8 cellular contexts compared by ENCODE assay signal in the genomic region with DNA sequence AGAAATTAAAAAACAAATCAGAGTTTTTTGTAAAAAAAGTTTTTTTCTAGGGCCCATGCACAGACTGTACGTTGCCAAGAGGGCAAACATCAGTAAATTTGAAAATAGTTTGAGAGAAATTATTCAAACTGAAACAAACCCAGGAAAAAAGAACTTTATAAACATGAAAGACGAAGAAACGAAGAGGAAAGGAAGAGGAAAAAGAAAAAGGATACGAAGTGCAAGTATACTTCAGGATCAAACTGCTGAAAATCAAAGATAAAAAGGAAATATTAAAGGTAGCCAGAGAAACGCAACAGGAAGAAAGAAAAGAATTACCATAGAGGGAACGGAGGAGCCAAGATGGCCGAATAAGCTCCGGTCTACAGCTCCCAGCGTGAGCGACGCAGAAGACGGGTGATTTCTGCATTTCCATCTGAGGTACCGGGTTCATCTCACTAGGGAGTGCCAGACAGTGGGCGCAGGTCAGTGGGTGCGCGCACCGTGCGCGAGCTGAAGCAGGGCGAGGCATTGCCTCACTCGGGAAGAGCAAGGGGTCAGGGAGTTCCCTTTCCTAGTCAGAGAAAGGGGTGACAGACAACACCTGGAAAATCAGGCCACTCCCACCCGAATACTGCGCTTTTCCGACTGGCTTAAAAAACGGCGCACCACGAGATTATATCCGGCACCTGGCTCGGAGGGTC.
DNase-seq lines count a peak whose midpoint lies in the region; ATAC-seq, FAIRE-seq and TF ChIP-seq lines count a peak whose summit lies in the region.
"Not testable (repeated sequence)": the region's sequence is repeated elsewhere in the genome, so short reads cannot be mapped to it uniquely, and the experiment has no call there.

No MANE protein-coding gene starts in this region.

- H3K27ac ChIP-seq in A549 (peak overlapping the region; percentile 57 to 87), cardiac muscle cell (peak overlapping the region; percentile 27), neural progenitor cell (peak overlapping the region; percentile 2)
- H3K27ac ChIP-seq in H9 (ENCODE audit: insufficient read length, low read depth, low read length); kidney (ENCODE audit: low read depth in 2 of 2, low read length in 2 of 2): not testable (repeated sequence)

- not testable (repeated sequence) for H2BK20ac ChIP-seq in H9 (ENCODE audit: low read depth, low read length, poor library complexity, severe bottlenecking)

- H3K4me1 Mint-ChIP-seq in H9, result peaks cover 19 to 25% of the 10 kb centered on the region in 2 experiments
- H3K4me1 Mint-ChIP-seq in brain, result peaks cover 35% of the 10 kb centered on the region
- not testable (repeated sequence) for H3K4me1 Mint-ChIP-seq in neural progenitor cell

- peak; percentile 5 to 31 for DNase-seq in A549 (ENCODE audit: low read depth in 1 of 2, low spot score in 1 of 2)
- DNase-seq in H9, result peak; percentile 53
- DNase-seq in NCI-H2171 treated with DMSO at 0.1 percent for 48 hours (lab: John Stamatoyannopoulos, UW), result peak; percentile 60
- peak; percentile 47 for DNase-seq in RPMI8226
- not testable (repeated sequence) for DNase-seq in cardiac muscle cell (ENCODE audit: low read depth in 1 of 2, low spot score in 1 of 2); kidney; neural progenitor cell (ENCODE audit: low spot score)

- not testable (repeated sequence) for H4K91ac ChIP-seq in H9 (ENCODE audit: insufficient read length, low read depth, low read length)

- H3K4me2 ChIP-seq in A549 (peak overlapping the region; percentile 81), neural progenitor cell (peak overlapping the region; percentile 73)
- H3K4me2 ChIP-seq in H9 (ENCODE audit: insufficient read depth, insufficient read length, low read length), result not testable (repeated sequence)

- not testable (repeated sequence) for FAIRE-seq in A549 (lab: Jason Lieb, UNC); kidney (lab: Jason Lieb, UNC)

- TF ChIP-seq EP300 in A549 (IDR thresholded peaks at IDR 0.05), result not testable (repeated sequence)

- not testable (repeated sequence) for H3F3A ChIP-seq in neural progenitor cell (ENCODE audit: low read depth)

- H4K5ac ChIP-seq in H9 (ENCODE audit: insufficient read length, low read depth, low read length), result not testable (repeated sequence)

- not testable (repeated sequence) for TF ChIP-seq POLR2A in A549 (IDR thresholded peaks at IDR 0.05; ENCODE audit: low read length)

- not testable (repeated sequence) for H2BK5ac ChIP-seq in H9 (ENCODE audit: insufficient read length, low read length)

- H3K27ac Mint-ChIP-seq in H9, result peak overlapping the region; percentile 71 to 99 (median 98)
- H3K27ac Mint-ChIP-seq in brain, result peak overlapping the region; percentile 69 to 98 (median 95)
- H3K27ac Mint-ChIP-seq in neural progenitor cell, result peak overlapping the region; percentile 40

- not testable (repeated sequence) for H3K27me3 ChIP-seq in H9 (ENCODE audit: insufficient read depth, low read length); cardiac muscle cell; neural progenitor cell

- not testable (repeated sequence) for H4K20me1 ChIP-seq in H9 (ENCODE audit: control insufficient read depth, insufficient read depth, insufficient read length); neural progenitor cell (ENCODE audit: low read depth)

- not testable (repeated sequence) for H3K9me3 Mint-ChIP-seq in H9, neural progenitor cell
- H3K9me3 Mint-ChIP-seq in brain, result peaks cover 4 to 11% (median 8%) of the 10 kb centered on the region in 5 experiments

- not testable (repeated sequence) for H3K36me3 ChIP-seq in cardiac muscle cell; kidney (ENCODE audit: control insufficient read depth in 1 of 2, insufficient read depth in 2 of 2, low read length in 2 of 2); neural progenitor cell

- H2BK120ac ChIP-seq in H9 (ENCODE audit: low read depth, low read length, poor library complexity, severe bottlenecking), result not testable (repeated sequence)

- not testable (repeated sequence) for H2AFZ ChIP-seq in H9 (ENCODE audit: low read length)
- peak overlapping the region; percentile 78 for H2AFZ ChIP-seq in neural progenitor cell (replicated peaks)

- H3K9me3 ChIP-seq in A549; H9 (ENCODE audit: control insufficient read depth, low read depth, low read length); cardiac muscle cell (ENCODE audit: low read depth); kidney (ENCODE audit: control insufficient read depth in 1 of 2, low read length in 2 of 2); neural progenitor cell (ENCODE audit: low read depth): not testable (repeated sequence)

- not testable (repeated sequence) for H3K56ac ChIP-seq in H9 (ENCODE audit: insufficient read length, low read depth, low read length)

- not testable (repeated sequence) for H3K36me3 Mint-ChIP-seq in H9 (ENCODE audit: insufficient read depth in 1 of 3, low read depth in 3 of 3); brain; neural progenitor cell

- not testable (repeated sequence) for H4K8ac ChIP-seq in H9 (replicated peaks; ENCODE audit: insufficient read length, low read depth, low read length)

- H3K4me3 ChIP-seq in A549 (peak overlapping the region; percentile 49), cardiac muscle cell (peak overlapping the region; percentile 30), kidney (ENCODE audit: low read length in 2 of 2) (peak overlapping the region; percentile 56 to 58), neural progenitor cell (peak overlapping the region; percentile 48)

- H3K4me3 Mint-ChIP-seq in H9, result peak overlapping the region; percentile 80 to 85
- H3K4me3 Mint-ChIP-seq in brain, result peak overlapping the region; percentile 33 to 92 (median 82)
- H3K4me3 Mint-ChIP-seq in neural progenitor cell, result peak overlapping the region; percentile 83

- not testable (repeated sequence) for TF ChIP-seq RAD21 in A549 (conservative IDR thresholded peaks at IDR 0.05 in 1 of 2, IDR thresholded peaks at IDR 0.05 in 1 of 2)

- peak; percentile 68 to 73; a peak in 4 of 6 replicates for ATAC-seq in A549

- not testable (repeated sequence) for H3K4ac ChIP-seq in H9 (ENCODE audit: low read depth, low read length)

- H3K27me3 Mint-ChIP-seq in H9 (ENCODE audit: low read depth); brain; neural progenitor cell (ENCODE audit: insufficient read depth, low read depth): not testable (repeated sequence)

- not testable (repeated sequence) for TF ChIP-seq CTCF in A549 (IDR thresholded peaks at IDR 0.05); H9 (conservative IDR thresholded peaks at IDR 0.05); brain (conservative IDR thresholded peaks at IDR 0.05); cardiac muscle cell (IDR thresholded peaks at IDR 0.05; ENCODE audit: low read depth, low read length); kidney (IDR thresholded peaks at IDR 0.05; ENCODE audit: borderline replicate concordance, extremely low read depth, insufficient read depth); neural progenitor cell (IDR thresholded peaks at IDR 0.05)

- not testable (repeated sequence) for H3K23me2 ChIP-seq in H9 (ENCODE audit: insufficient read length, low read depth, low read length, poor library complexity, severe bottlenecking)

- H3K14ac ChIP-seq in H9 (ENCODE audit: insufficient read depth, low read length), result not testable (repeated sequence)

- POLR2A ChIA-PET in A549 (lab: Yijun Ruan, JAX), result not testable (repeated sequence)

- CTCF ChIA-PET in A549 (lab: Yijun Ruan, JAX), result not testable (repeated sequence)

- intact Hi-C loops in kidney (cut with DNase I), result not testable (repeated sequence)

- H3K9ac ChIP-seq in H9 (ENCODE audit: extremely low read depth, insufficient read length, low read length) (peak overlapping the region; percentile 66), kidney (ENCODE audit: low read length in 2 of 2) (peak overlapping the region in 1 of 2 donors; percentile 12)
- not testable (repeated sequence) for H3K9ac ChIP-seq in neural progenitor cell

- not testable (repeated sequence) for H3K79me1 ChIP-seq in H9 (ENCODE audit: insufficient read depth, low read depth, low read length, poor library complexity, severe bottlenecking)

- H2BK15ac ChIP-seq in H9 (ENCODE audit: low read depth, low read length), result not testable (repeated sequence)

- H3K4me1 ChIP-seq in A549; H9 (ENCODE audit: insufficient read depth, low read length); cardiac muscle cell (ENCODE audit: low read depth); kidney (ENCODE audit: control insufficient read depth in 1 of 2, insufficient read depth in 1 of 2, low read depth in 1 of 2, low read length in 2 of 2): not testable (repeated sequence)
- H3K4me1 ChIP-seq in neural progenitor cell, result peaks cover 14% of the 10 kb centered on the region

- H3K23ac ChIP-seq in H9 (ENCODE audit: insufficient read length, low read depth, low read length), result not testable (repeated sequence)

- under 1% methylated on average over 23 of the region's 29 CpGs for WGBS in A549 (ENCODE audit: missing lambda C conversion rate)
- no CpG with 5 or more reads among the region's 29 CpGs for WGBS in H9 (ENCODE audit: extremely low coverage, insufficient read length, low lambda C conversion rate)

- not testable (repeated sequence) for H2AK5ac ChIP-seq in H9 (ENCODE audit: insufficient read length, low read length)

- not testable (repeated sequence) for H3K79me2 ChIP-seq in H9 (ENCODE audit: insufficient read depth, low read length)
- H3K79me2 ChIP-seq in neural progenitor cell (ENCODE audit: low read depth), result peaks cover 12% of the 10 kb centered on the region

- not testable (repeated sequence) for H3K18ac ChIP-seq in H9 (ENCODE audit: insufficient read length, low read depth, low read length)

- not testable (repeated sequence) for H2BK12ac ChIP-seq in H9 (ENCODE audit: insufficient read length, low read depth, low read length)

- H3T11ph ChIP-seq in H9 (ENCODE audit: low read length), result not testable (repeated sequence)

TF ChIP-seq in A549, 52 proteins besides CTCF, POLR2A, EP300 and RAD21:
- TF ChIP-seq PHF8 (IDR thresholded peaks at IDR 0.05; ENCODE audit: borderline replicate concordance, low read depth), result peak; percentile 13; the same call in 1 of the 2 replicates

Comparison
In these comparisons a context has a peak if more than half of its experiments do, and no peak if none do; other contexts are left out.
1. H3K27ac Mint-ChIP-seq: peak in every context shown above with its lines; median percentile 98 in H9; 95 in brain; 40 in neural progenitor cell.